ENCODE assay signal across 10 cellular contexts in the genomic region with DNA sequence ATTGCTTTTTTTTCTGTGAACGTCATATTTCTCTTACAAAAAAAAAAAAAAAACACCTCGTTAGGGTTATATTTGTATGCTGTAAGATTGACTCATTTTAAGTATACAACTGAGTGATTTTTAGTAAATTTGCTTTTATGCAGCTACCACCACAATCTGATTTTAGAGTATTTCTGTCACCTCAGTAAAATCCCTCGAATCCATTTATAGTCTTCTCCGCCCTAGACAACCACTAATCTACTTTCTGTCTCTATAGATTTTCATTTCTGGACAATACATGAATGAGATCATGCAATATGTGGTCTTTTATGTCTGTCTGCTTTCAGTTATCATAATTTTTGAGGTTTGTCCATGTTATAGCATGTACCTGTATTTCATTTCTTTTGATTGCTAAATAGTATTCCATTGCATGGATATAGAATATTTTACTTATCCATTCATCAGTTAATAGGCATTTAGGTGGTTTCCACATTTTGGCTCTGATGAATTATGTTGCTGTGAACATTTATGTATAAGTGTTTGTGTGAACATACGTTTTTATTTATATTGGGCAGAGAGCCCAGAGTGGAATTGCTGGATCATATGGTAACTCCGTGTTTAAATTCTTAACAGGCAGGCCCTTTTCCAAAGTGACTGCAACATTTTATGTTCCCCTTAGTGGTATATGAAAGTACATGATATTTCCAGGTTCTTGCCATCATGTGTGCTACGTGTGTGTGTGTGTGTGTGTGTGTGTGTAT.
"Had no signal": no experiment of that assay in that cellular context is flagged by ENCODE, and none has a peak within 500 bp of the region (broad histone marks: within the 10 kb centered on the region; RNA-seq: fewer than 3 reads in every experiment).

No MANE protein-coding gene starts in this region.

- ATAC-seq: stimulated activated naive CD8-positive, alpha-beta T cell treated with anti-CD3 and anti-CD28 coated beads, Interleukin-15, amount 100 ng/mL, for 72 hours; WTC11 had no signal

- DNase-seq: activated CD4-positive, alpha-beta memory T cell treated with anti-CD3 and anti-CD28 coated beads, Interleukin-2, amount 10 ng/mL, durations not matched to agents 7 days and 5 days; activated CD4-positive, alpha-beta T cell treated with anti-CD3 and anti-CD28 coated beads for 4 hours; activated T-cell treated with anti-CD3 and anti-CD28 coated beads, Interleukin-2, amount 50 U/mL, for 24 hours; colonic mucosa; spleen; stimulated activated CD4-positive, alpha-beta T cell treated with anti-CD3 and anti-CD28 coated beads, Interleukin-1b, Interleukin-23, amount 100 ng/mL, for 48 hours; stimulated activated naive CD8-positive, alpha-beta T cell treated with anti-CD3 and anti-CD28 coated beads, Interleukin-15, amount 100 ng/mL, for 72 hours had no signal

- H3K27ac ChIP-seq: colonic mucosa, esophagus muscularis mucosa, prostate gland, spleen had no signal

- H3K27me3 ChIP-seq: colonic mucosa, esophagus muscularis mucosa, spleen had no signal

- H3K36me3 ChIP-seq: colonic mucosa, esophagus muscularis mucosa, prostate gland, spleen had no signal

- H3K4me3 ChIP-seq: colonic mucosa, esophagus muscularis mucosa, prostate gland, spleen had no signal

- H3K4me1 ChIP-seq: colonic mucosa, prostate gland, spleen had no signal
